ENCODE assay signal across 29 cellular contexts in genomic region chr16:989354-989814, GRCh38. TPM values are rescaled to one million over a fixed set of nuclear protein-coding genes. Genes with fewer than 3 reads are reported as not detected.
"Had no signal": no experiment of that assay in that cellular context is flagged by ENCODE, and none has a peak within 500 bp of the region (broad histone marks: within the 10 kb centered on the region; RNA-seq: fewer than 3 reads in every experiment).

No MANE protein-coding gene starts in this region.

- H3K9me3 ChIP-seq: MG63 had no signal

- H3K36me3 ChIP-seq: ascending aorta, cardiac muscle cell, MG63 had no signal

- H2AFZ ChIP-seq: PC-9 had no signal

- H3K27ac ChIP-seq: cardiac muscle cell, PC-9, RWPE1 had no signal

- H3K4me1 Mint-ChIP-seq: activated CD4-positive, alpha-beta T cell treated with anti-CD3 and anti-CD28 coated beads, Interleukin-2, amount 10 ng/mL, durations not matched to agents 24 days and 14 days; activated naive CD8-positive, alpha-beta T cell treated with anti-CD3 and anti-CD28 coated beads, Interleukin-2, amount 10 ng/mL, durations not matched to agents 7 days and 5 days; activated T-helper 17 cell treated with anti-CD3 and anti-CD28 coated beads, Interleukin-2, amount 50 U/mL, for 72 hours; central memory CD8-positive, alpha-beta T cell had no signal

- H3K4me3 ChIP-seq: ascending aorta, cardiac muscle cell, MG63, PC-9 had no signal

- DNase-seq: activated CD4-positive, alpha-beta T cell treated with anti-CD3 and anti-CD28 coated beads, Interleukin-2, amount 10 ng/mL, durations not matched to agents 24 days and 14 days; activated CD4-positive, alpha-beta T cell treated with anti-CD3 and anti-CD28 coated beads, Interleukin-2, amount 50 U/mL, for 4 hours; activated CD8-positive, alpha-beta T cell treated with anti-CD3 and anti-CD28 coated beads for 36 hours; activated effector memory CD4-positive, alpha-beta T cell treated with anti-CD3 and anti-CD28 coated beads, Interleukin-2, amount 50 U/mL, for 16 hours; activated naive CD4-positive, alpha-beta T cell treated with Interleukin-2 at 50 U/mL for 16 hours; activated naive CD8-positive, alpha-beta T cell treated with anti-CD3 and anti-CD28 coated beads, Interleukin-2, amount 10 ng/mL, durations not matched to agents 7 days and 5 days; activated T-cell treated with anti-CD3 and anti-CD28 coated beads, Interleukin-2, amount 50 U/mL, for 1 hour; activated T-cell treated with anti-CD3 and anti-CD28 coated beads, Interleukin-2, amount 50 U/mL, for 72 hours; Kasumi-1; MG63; NCI-H1048; NCI-H1105 treated with DMSO at 0.1 percent for 48 hours; NCI-H1436; NCI-H1694; NCI-H2029; NCI-H2107; NCI-H2171; NCI-H510A; NCI-H526; NCI-H748 treated with DMSO at 0.1 percent for 48 hours; PC-9; SIG-M5; T1000 had no signal

- H3K9me3 Mint-ChIP-seq: activated CD4-positive, alpha-beta T cell treated with anti-CD3 and anti-CD28 coated beads, Interleukin-2, amount 10 ng/mL, durations not matched to agents 24 days and 14 days; activated CD8-positive, alpha-beta T cell treated with anti-CD3 and anti-CD28 coated beads for 36 hours; activated naive CD4-positive, alpha-beta T cell treated with anti-CD3 and anti-CD28 coated beads, Interleukin-2, amount 50 U/mL, for 24 hours; activated naive CD8-positive, alpha-beta T cell treated with anti-CD3 and anti-CD28 coated beads, Interleukin-2, amount 10 ng/mL, durations not matched to agents 7 days and 5 days; activated T-cell treated with anti-CD3 and anti-CD28 coated beads, Interleukin-2, amount 50 U/mL, for 72 hours; activated T-helper 17 cell treated with anti-CD3 and anti-CD28 coated beads, Interleukin-2, amount 50 U/mL, for 72 hours; central memory CD8-positive, alpha-beta T cell had no signal

- H3K36me3 Mint-ChIP-seq: activated naive CD4-positive, alpha-beta T cell treated with anti-CD3 and anti-CD28 coated beads, Interleukin-2, amount 50 U/mL, for 24 hours; activated naive CD8-positive, alpha-beta T cell treated with anti-CD3 and anti-CD28 coated beads, Interleukin-2, amount 10 ng/mL, durations not matched to agents 7 days and 5 days had no signal

- H3K27me3 Mint-ChIP-seq: activated CD4-positive, alpha-beta T cell treated with anti-CD3 and anti-CD28 coated beads, Interleukin-2, amount 10 ng/mL, durations not matched to agents 24 days and 14 days; activated CD8-positive, alpha-beta T cell treated with anti-CD3 and anti-CD28 coated beads for 36 hours; activated naive CD4-positive, alpha-beta T cell treated with anti-CD3 and anti-CD28 coated beads, Interleukin-2, amount 50 U/mL, for 24 hours; activated naive CD8-positive, alpha-beta T cell treated with anti-CD3 and anti-CD28 coated beads, Interleukin-2, amount 10 ng/mL, durations not matched to agents 7 days and 5 days; activated T-helper 17 cell treated with anti-CD3 and anti-CD28 coated beads, Interleukin-2, amount 50 U/mL, for 72 hours; central memory CD8-positive, alpha-beta T cell had no signal

- H3K4me3 Mint-ChIP-seq: activated CD4-positive, alpha-beta T cell treated with anti-CD3 and anti-CD28 coated beads, Interleukin-2, amount 10 ng/mL, durations not matched to agents 24 days and 14 days; activated CD8-positive, alpha-beta T cell treated with anti-CD3 and anti-CD28 coated beads for 36 hours; activated naive CD4-positive, alpha-beta T cell treated with anti-CD3 and anti-CD28 coated beads, Interleukin-2, amount 50 U/mL, for 24 hours; activated naive CD8-positive, alpha-beta T cell treated with anti-CD3 and anti-CD28 coated beads, Interleukin-2, amount 10 ng/mL, durations not matched to agents 7 days and 5 days; activated T-cell treated with anti-CD3 and anti-CD28 coated beads, Interleukin-2, amount 50 U/mL, for 72 hours; activated T-helper 17 cell treated with anti-CD3 and anti-CD28 coated beads, Interleukin-2, amount 50 U/mL, for 72 hours; central memory CD8-positive, alpha-beta T cell had no signal

- H3K4me2 ChIP-seq: PC-9 had no signal

- H3K27ac Mint-ChIP-seq: activated CD4-positive, alpha-beta T cell treated with anti-CD3 and anti-CD28 coated beads, Interleukin-2, amount 10 ng/mL, durations not matched to agents 24 days and 14 days; activated CD8-positive, alpha-beta T cell treated with anti-CD3 and anti-CD28 coated beads for 36 hours; activated naive CD8-positive, alpha-beta T cell treated with anti-CD3 and anti-CD28 coated beads, Interleukin-2, amount 10 ng/mL, durations not matched to agents 7 days and 5 days; activated T-cell treated with anti-CD3 and anti-CD28 coated beads, Interleukin-2, amount 50 U/mL, for 72 hours; activated T-helper 17 cell treated with anti-CD3 and anti-CD28 coated beads, Interleukin-2, amount 50 U/mL, for 72 hours had no signal

- H3K27me3 ChIP-seq: ascending aorta had no signal

RNA-seq across cellular contexts. Expression of gene SOX8, which starts 7.8 kb away (rescaled TPM):
- total RNA-seq: PC-9 had no signal
